Comparison of ENCODE assay signal across 1 cellular context in the genomic region with DNA sequence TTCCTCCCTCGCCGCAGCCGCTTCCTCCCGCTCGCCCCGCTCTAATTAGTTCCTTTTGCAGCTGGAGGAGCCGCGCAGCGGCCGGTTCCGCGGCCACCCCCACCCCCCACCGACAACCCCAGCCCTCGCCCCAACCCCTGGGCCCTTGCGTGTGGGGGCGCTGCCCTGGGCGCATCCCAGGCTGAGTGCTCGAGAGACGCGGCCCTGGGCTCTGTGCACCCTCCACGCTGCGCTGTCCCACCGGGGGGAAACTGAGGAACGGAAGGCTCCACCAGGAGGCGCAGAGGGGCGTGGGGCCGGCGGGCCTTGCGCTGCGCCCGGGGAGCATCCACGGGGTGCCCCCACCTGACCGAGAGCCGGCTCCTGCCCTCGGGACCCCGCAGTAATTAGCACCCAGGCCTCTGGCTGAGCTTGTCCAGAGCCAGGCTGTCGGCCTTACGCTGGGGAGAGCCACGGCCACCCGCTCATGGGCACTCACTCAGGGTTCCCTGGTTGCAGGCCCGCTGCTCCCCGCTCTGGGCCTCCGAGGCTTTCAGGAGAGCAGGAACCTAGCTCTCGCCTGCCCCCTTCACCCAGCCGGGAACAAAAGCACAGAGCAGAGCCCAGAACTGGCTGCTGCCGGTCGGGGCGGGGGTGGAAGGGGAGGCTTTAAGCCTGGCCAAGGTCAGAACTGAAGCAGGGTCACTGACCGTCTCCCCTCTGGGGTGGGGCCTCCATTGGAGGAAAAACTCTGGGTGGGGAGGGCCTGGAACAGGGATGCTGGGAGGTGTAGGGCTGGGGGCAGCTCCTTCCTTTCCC.
TF ChIP-seq lines count a peak whose summit lies in the region.

No MANE protein-coding gene starts in this region.

TF ChIP-seq in HepG2, 621 proteins besides CTCF, POLR2A, EP300 and RAD21 (continued from another document and continues in another):
- TF ChIP-seq GPBP1L1 (CRISPR knock-in tag; IDR thresholded peaks at IDR 0.05) (no peak), ZSCAN29 (CRISPR knock-in tag; conservative IDR thresholded peaks at IDR 0.05) (no peak), CBX5 (CRISPR knock-in tag; IDR thresholded peaks at IDR 0.05; ENCODE audit: borderline replicate concordance) (peak; percentile 65; the same call in 1 of the 2 replicates), ZNF331 (CRISPR knock-in tag; IDR thresholded peaks at IDR 0.05) (peak; percentile 94), ZSCAN21 (CRISPR knock-in tag; IDR thresholded peaks at IDR 0.05; ENCODE audit: borderline replicate concordance) (peak; percentile 76; the same call in 1 of the 2 replicates), POGK (CRISPR knock-in tag; conservative IDR thresholded peaks at IDR 0.05) (peak; percentile 59; the same call in 1 of the 2 replicates), LRRFIP1 (CRISPR knock-in tag; conservative IDR thresholded peaks at IDR 0.05) (no peak; the same call in 1 of the 2 replicates), NAIF1 (CRISPR knock-in tag; IDR thresholded peaks at IDR 0.05; ENCODE audit: borderline replicate concordance) (0 out of 2 replicates have a peak, but pooled peaks have one; percentile 47), ZNF281 (CRISPR knock-in tag; IDR thresholded peaks at IDR 0.05; ENCODE audit: borderline replicate concordance) (no peak), ZBTB10 (CRISPR knock-in tag; IDR thresholded peaks at IDR 0.05; ENCODE audit: borderline replicate concordance) (peak; percentile 77; the same call in 1 of the 2 replicates), ZSCAN22 (CRISPR knock-in tag; IDR thresholded peaks at IDR 0.05) (no peak), ZEB1 (IDR thresholded peaks at IDR 0.05; ENCODE audit: insufficient replicate concordance, low read depth) (peak; percentile 36), JUND (CRISPR knock-in tag; IDR thresholded peaks at IDR 0.05) (0 out of 2 replicates have a peak, but pooled peaks have one; percentile 21), ZNF280D (CRISPR knock-in tag; IDR thresholded peaks at IDR 0.05) (peak; percentile 54; the same call in 1 of the 2 replicates), AHR (CRISPR knock-in tag; IDR thresholded peaks at IDR 0.05) (peak; percentile 77; the same call in 1 of the 2 replicates), ZNF143 (CRISPR knock-in tag; IDR thresholded peaks at IDR 0.05) (peak; percentile 35), RBM22 (optimal IDR thresholded peaks at IDR 0.05; ENCODE audit: low read length) (no peak), ZNF383 (CRISPR knock-in tag; IDR thresholded peaks at IDR 0.05; ENCODE audit: borderline replicate concordance) (no peak), NFYB (CRISPR knock-in tag; IDR thresholded peaks at IDR 0.05) (no peak), ARHGAP35 (CRISPR knock-in tag; IDR thresholded peaks at IDR 0.05; ENCODE audit: borderline replicate concordance) (peak; percentile 44; the same call in 1 of the 2 replicates), ZNF446 (CRISPR knock-in tag; IDR thresholded peaks at IDR 0.05) (no peak), GLI4 (CRISPR knock-in tag; IDR thresholded peaks at IDR 0.05; ENCODE audit: borderline replicate concordance) (0 out of 2 replicates have a peak, but pooled peaks have one; percentile 52)
- TF ChIP-seq, protein P1, sequence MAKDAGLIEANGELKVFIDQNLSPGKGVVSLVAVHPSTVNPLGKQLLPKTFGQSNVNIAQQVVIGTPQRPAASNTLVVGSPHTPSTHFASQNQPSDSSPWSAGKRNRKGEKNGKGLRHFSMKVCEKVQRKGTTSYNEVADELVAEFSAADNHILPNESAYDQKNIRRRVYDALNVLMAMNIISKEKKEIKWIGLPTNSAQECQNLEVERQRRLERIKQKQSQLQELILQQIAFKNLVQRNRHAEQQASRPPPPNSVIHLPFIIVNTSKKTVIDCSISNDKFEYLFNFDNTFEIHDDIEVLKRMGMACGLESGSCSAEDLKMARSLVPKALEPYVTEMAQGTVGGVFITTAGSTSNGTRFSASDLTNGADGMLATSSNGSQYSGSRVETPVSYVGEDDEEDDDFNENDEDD (CRISPR knock-in tag; IDR thresholded peaks at IDR 0.05; ENCODE audit: borderline replicate concordance): 0 out of 2 replicates have a peak, but pooled peaks have one; percentile 23
- TF ChIP-seq, protein P2, sequence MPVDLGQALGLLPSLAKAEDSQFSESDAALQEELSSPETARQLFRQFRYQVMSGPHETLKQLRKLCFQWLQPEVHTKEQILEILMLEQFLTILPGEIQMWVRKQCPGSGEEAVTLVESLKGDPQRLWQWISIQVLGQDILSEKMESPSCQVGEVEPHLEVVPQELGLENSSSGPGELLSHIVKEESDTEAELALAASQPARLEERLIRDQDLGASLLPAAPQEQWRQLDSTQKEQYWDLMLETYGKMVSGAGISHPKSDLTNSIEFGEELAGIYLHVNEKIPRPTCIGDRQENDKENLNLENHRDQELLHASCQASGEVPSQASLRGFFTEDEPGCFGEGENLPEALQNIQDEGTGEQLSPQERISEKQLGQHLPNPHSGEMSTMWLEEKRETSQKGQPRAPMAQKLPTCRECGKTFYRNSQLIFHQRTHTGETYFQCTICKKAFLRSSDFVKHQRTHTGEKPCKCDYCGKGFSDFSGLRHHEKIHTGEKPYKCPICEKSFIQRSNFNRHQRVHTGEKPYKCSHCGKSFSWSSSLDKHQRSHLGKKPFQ (CRISPR knock-in tag; IDR thresholded peaks at IDR 0.05; ENCODE audit: insufficient replicate concordance): no peak
- TF ChIP-seq, protein P3, sequence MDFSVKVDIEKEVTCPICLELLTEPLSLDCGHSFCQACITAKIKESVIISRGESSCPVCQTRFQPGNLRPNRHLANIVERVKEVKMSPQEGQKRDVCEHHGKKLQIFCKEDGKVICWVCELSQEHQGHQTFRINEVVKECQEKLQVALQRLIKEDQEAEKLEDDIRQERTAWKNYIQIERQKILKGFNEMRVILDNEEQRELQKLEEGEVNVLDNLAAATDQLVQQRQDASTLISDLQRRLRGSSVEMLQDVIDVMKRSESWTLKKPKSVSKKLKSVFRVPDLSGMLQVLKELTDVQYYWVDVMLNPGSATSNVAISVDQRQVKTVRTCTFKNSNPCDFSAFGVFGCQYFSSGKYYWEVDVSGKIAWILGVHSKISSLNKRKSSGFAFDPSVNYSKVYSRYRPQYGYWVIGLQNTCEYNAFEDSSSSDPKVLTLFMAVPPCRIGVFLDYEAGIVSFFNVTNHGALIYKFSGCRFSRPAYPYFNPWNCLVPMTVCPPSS (IDR thresholded peaks at IDR 0.05): no peak
